ENCODE assay signal across 12 cellular contexts in genomic region chr17:78132767-78133178, GRCh38. TPM values are rescaled to one million over a fixed set of nuclear protein-coding genes. Genes with fewer than 3 reads are reported as not detected.
A peak's percentile ranks its signal among the peaks of the same experiment; 100 is the strongest.
DNase-seq lines count a peak whose midpoint lies in the region; ATAC-seq, FAIRE-seq and TF ChIP-seq lines count a peak whose summit lies in the region.
"Had no signal": no experiment of that assay in that cellular context is flagged by ENCODE, and none has a peak within 500 bp of the region (broad histone marks: within the 10 kb centered on the region; RNA-seq: fewer than 3 reads in every experiment).

No MANE protein-coding gene starts in this region.

- H3K4me1 ChIP-seq in GM23338 (ENCODE audit: insufficient read depth) (peaks cover 25% of the 10 kb centered on the region), Peyer's patch (peaks cover 7 to 50% (median 43%) of the 10 kb centered on the region in 4 donors), small intestine (ENCODE audit: control insufficient read depth in 2 of 2, insufficient read depth in 1 of 2, low read depth in 1 of 2, low read length in 1 of 2) (no peaks in the 10 kb centered on the region)

- TF ChIP-seq CTCF in GM23338 (conservative IDR thresholded peaks at IDR 0.05; ENCODE audit: low read depth in 2 of 2): no peak
- no peak for TF ChIP-seq CTCF in Peyer's patch (IDR thresholded peaks at IDR 0.05)
- no peak for TF ChIP-seq CTCF in dorsolateral prefrontal cortex (IDR thresholded peaks at IDR 0.05 in 54 of 56, conservative IDR thresholded peaks at IDR 0.05 in 2 of 56; ENCODE audit: low read depth in 1 of 56, partially characterized antibody in 56 of 56)

- no peak overlapping the region; the same call in 1 of the 2 replicates for H3K4me3 ChIP-seq in GM23338
- peak overlapping the region in 3 of 4 donors; percentile 46 to 97 (median 50) for H3K4me3 ChIP-seq in Peyer's patch
- H3K4me3 ChIP-seq in dorsolateral prefrontal cortex: peak overlapping the region in 7 of 59 donors; percentile 39 to 56 (median 49)
- H3K4me3 ChIP-seq in small intestine (ENCODE audit: low read depth in 1 of 2, low read length in 2 of 2): peak overlapping the region in 1 of 2 donors; percentile 59

- H3K36me3 ChIP-seq in GM23338 (ENCODE audit: insufficient read depth) (no peaks in the 10 kb centered on the region), Peyer's patch (no peaks in the 10 kb centered on the region), small intestine (ENCODE audit: control insufficient read depth in 2 of 2, insufficient read depth in 2 of 2, low read length in 2 of 2) (no peaks in the 10 kb centered on the region)
- H3K36me3 ChIP-seq: ascending aorta, esophagus muscularis mucosa, WERI-Rb-1 had no signal

- H3K36me3 Mint-ChIP-seq in GM23338 (ENCODE audit: low read depth): no peaks in the 10 kb centered on the region
- peaks cover 92% of the 10 kb centered on the region for H3K36me3 Mint-ChIP-seq in stimulated activated effector memory CD8-positive, alpha-beta T cell treated with anti-CD3 and anti-CD28 coated beads, Interleukin-12 subunit alpha, Interleukin-12 subunit beta, amount 100 ng/mL, for 72 hours

- no peaks in the 10 kb centered on the region for H4K20me1 ChIP-seq in GM23338 (replicated peaks; ENCODE audit: insufficient read depth)

- H3K9me3 ChIP-seq in Peyer's patch (no peaks in the 10 kb centered on the region), small intestine (ENCODE audit: control insufficient read depth, low read depth) (no peaks in the 10 kb centered on the region)
- H3K9me3 ChIP-seq: ascending aorta, esophagus muscularis mucosa, testis had no signal

- H3K9me2 ChIP-seq in GM23338 (ENCODE audit: insufficient read depth): no peaks in the 10 kb centered on the region

- WGBS in small intestine, 3 donors: 56 to 80% (median 74%) methylated on average over 9 of the region's 9 CpGs

- H3K4me2 ChIP-seq in GM23338: peak overlapping the region; percentile 81; the same call in 1 of the 2 replicates

- peaks cover 14% of the 10 kb centered on the region; the same call in 1 of the 2 replicates for H3F3A ChIP-seq in GM23338 (replicated peaks; ENCODE audit: low read depth)

- peaks cover 22% of the 10 kb centered on the region for H3K27me3 ChIP-seq in GM23338 (ENCODE audit: insufficient read depth)
- H3K27me3 ChIP-seq in Peyer's patch: no peaks in the 10 kb centered on the region
- H3K27me3 ChIP-seq in dorsolateral prefrontal cortex: peaks cover 0 to 17% (median 0%) of the 10 kb centered on the region in 45 donors
- H3K27me3 ChIP-seq in small intestine (ENCODE audit: control insufficient read depth in 2 of 2, insufficient read depth in 2 of 2, low read length in 2 of 2): no peaks in the 10 kb centered on the region
- H3K27me3 ChIP-seq: ascending aorta, testis had no signal

- intact Hi-C loops in dorsolateral prefrontal cortex (cut with DNase I): loop anchor here in 1 of 2 donors (5.0 kb wide), 1 partner anchor 35 kb away; the partner anchor contains the start of gene SYNGR2

- no peak for TF ChIP-seq POLR2A in Peyer's patch (IDR thresholded peaks at IDR 0.05)

- H3K4me3 Mint-ChIP-seq in GM23338: peak overlapping the region; percentile 41; the same call in 2 of the 3 replicates
- H3K4me3 Mint-ChIP-seq in stimulated activated effector memory CD8-positive, alpha-beta T cell treated with anti-CD3 and anti-CD28 coated beads, Interleukin-12 subunit alpha, Interleukin-12 subunit beta, amount 100 ng/mL, for 72 hours: peak overlapping the region; percentile 99

- no peak for ATAC-seq in GM23338
- ATAC-seq in stimulated activated effector memory CD8-positive, alpha-beta T cell treated with anti-CD3 and anti-CD28 coated beads, Interleukin-12 subunit alpha, Interleukin-12 subunit beta, amount 100 ng/mL, for 72 hours: no peak

- H3K27me3 Mint-ChIP-seq in GM23338 (ENCODE audit: insufficient read depth, low read depth, poor library complexity): peaks cover 35% of the 10 kb centered on the region

- no peaks in the 10 kb centered on the region for H3K9me3 Mint-ChIP-seq in GM23338
- no peaks in the 10 kb centered on the region for H3K9me3 Mint-ChIP-seq in stimulated activated effector memory CD8-positive, alpha-beta T cell treated with anti-CD3 and anti-CD28 coated beads, Interleukin-12 subunit alpha, Interleukin-12 subunit beta, amount 100 ng/mL, for 72 hours

- FAIRE-seq in small intestine (lab: Jason Lieb, UNC): no peak

- H2AFZ ChIP-seq in GM23338: peak overlapping the region; percentile 10; the same call in 1 of the 2 replicates

- DNase-seq in GM23338 (ENCODE audit: low spot score): no peak
- peak in 1 of 3 donors; percentile 47 for DNase-seq in Peyer's patch
- DNase-seq in dorsolateral prefrontal cortex: no peak
- no peak for DNase-seq in stimulated activated effector memory CD8-positive, alpha-beta T cell treated with anti-CD3 and anti-CD28 coated beads, Interleukin-12 subunit alpha, Interleukin-12 subunit beta, amount 100 ng/mL, for 72 hours (ENCODE audit: low spot score in 2 of 2)
- no peak for DNase-seq in small intestine
- DNase-seq in cerebellar cortex (ENCODE audit: low spot score): no peak
- DNase-seq in hypothalamus (lab: John Stamatoyannopoulos, UW): no peak
- DNase-seq: DMS79 treated with DMSO at 0.1 percent for 48 hours, testis had no signal

- H3K27ac ChIP-seq in GM23338 (ENCODE audit: low read depth) (no peak overlapping the region), Peyer's patch (peak overlapping the region; percentile 30 to 99 (median 85)), dorsolateral prefrontal cortex (peak overlapping the region in 45 of 59 donors; percentile 19 to 100 (median 99)), small intestine (ENCODE audit: low read depth in 1 of 2, low read length in 1 of 2) (no peak overlapping the region)
- H3K27ac ChIP-seq: ascending aorta, esophagus muscularis mucosa, testis, WERI-Rb-1 had no signal

- H3K79me2 ChIP-seq in GM23338 (replicated peaks; ENCODE audit: insufficient read depth): no peaks in the 10 kb centered on the region

- H3K4me1 Mint-ChIP-seq in GM23338: peaks cover 16% of the 10 kb centered on the region
- H3K4me1 Mint-ChIP-seq in stimulated activated effector memory CD8-positive, alpha-beta T cell treated with anti-CD3 and anti-CD28 coated beads, Interleukin-12 subunit alpha, Interleukin-12 subunit beta, amount 100 ng/mL, for 72 hours: peaks cover 78% of the 10 kb centered on the region

- H3K27ac Mint-ChIP-seq in GM23338: no peak overlapping the region
- H3K27ac Mint-ChIP-seq in stimulated activated effector memory CD8-positive, alpha-beta T cell treated with anti-CD3 and anti-CD28 coated beads, Interleukin-12 subunit alpha, Interleukin-12 subunit beta, amount 100 ng/mL, for 72 hours: peak overlapping the region; percentile 97

TF ChIP-seq in GM23338, 12 proteins besides CTCF, POLR2A, EP300 and RAD21 (continues in another document):
- TF ChIP-seq JUNB (IDR thresholded peaks at IDR 0.05; ENCODE audit: unreplicated experiment) (no peak), NANOG (IDR thresholded peaks at IDR 0.05; ENCODE audit: borderline replicate concordance) (no peak)

RNA-seq across cellular contexts. Expression of gene TMC8, which starts 2.2 kb away (rescaled TPM):
- total RNA-seq in GM23338 (2014; rRNA removed; shearing (Covaris generic)): 1.2 and 2.2 TPM in 2 replicates
- 1.3 and 1.8 TPM in 2 replicates for polyA plus RNA-seq in GM23338 (2016; fragmentation: Nextera tagmentation; extraction: Ambion mirVana)
- total RNA-seq in Peyer's patch: 10 to 100 TPM in 3 of 4 donors, 1 to 10 TPM in 1; 10.0 to 66.8 (median 22.5) TPM
- 10 to 100 TPM in 18 of 120 experiments, 1 to 10 TPM in 101, under 1 TPM in 1; 0.90 to 20.9 (median 6.7) TPM for total RNA-seq in dorsolateral prefrontal cortex
- polyA plus RNA-seq in small intestine: 1 to 10 TPM; 1.3 to 5.7 (median 4.1) TPM

RNA-seq across cellular contexts. Expression of gene TMC6, which starts 4.2 kb away (rescaled TPM):
- 56.7 and 72.2 TPM in 2 replicates for total RNA-seq in GM23338 (2014; rRNA removed; shearing (Covaris generic))
- polyA plus RNA-seq in GM23338 (2016; fragmentation: Nextera tagmentation; extraction: Ambion mirVana) (50.0 and 53.3 TPM in 2 replicates), small intestine (10 to 100 TPM; 29.7 to 51.1 (median 50.0) TPM)
- total RNA-seq in Peyer's patch (100 to 1,000 TPM in 1 of 4 donors, 10 to 100 TPM in 3; 54.5 to 107 (median 94.9) TPM), dorsolateral prefrontal cortex (100 to 1,000 TPM in 45 of 120 experiments, 10 to 100 TPM in 75; 17.3 to 352 (median 81.1) TPM)

RNA-seq across cellular contexts. Expression of gene C17orf99, which starts 13.4 kb away (rescaled TPM):
- not detected in 2 replicates for total RNA-seq in GM23338 (2014; rRNA removed; shearing (Covaris generic))
- polyA plus RNA-seq in GM23338 (2016; fragmentation: Nextera tagmentation; extraction: Ambion mirVana): not detected in 2 replicates
- 1 to 10 TPM in 1 of 4 donors, not detected in 3; 1.6 TPM for total RNA-seq in Peyer's patch
- 1 to 10 TPM in 2 of 120 experiments, under 1 TPM in 9, not detected in 109; 0.18 to 1.9 (median 0.31) TPM for total RNA-seq in dorsolateral prefrontal cortex
- under 1 TPM in 1 of 3 donors, not detected in 2; 0.19 TPM for polyA plus RNA-seq in small intestine
- total RNA-seq: ascending aorta, esophagus muscularis mucosa had no signal

RNA-seq across cellular contexts. Expression of gene SYNGR2, which starts 35.6 kb away (rescaled TPM):
- total RNA-seq in GM23338 (2014; rRNA removed; shearing (Covaris generic)): 33.0 and 61.6 TPM in 2 replicates
- 43.1 and 46.9 TPM in 2 replicates for polyA plus RNA-seq in GM23338 (2016; fragmentation: Nextera tagmentation; extraction: Ambion mirVana)
- 10 to 100 TPM; 51.2 to 87.2 (median 77.3) TPM for total RNA-seq in Peyer's patch
- total RNA-seq in dorsolateral prefrontal cortex: 100 to 1,000 TPM in 3 of 120 experiments, 10 to 100 TPM in 117; 19.6 to 122 (median 45.6) TPM
- 100 to 1,000 TPM in 1 of 3 donors, 10 to 100 TPM in 2; 46.5 to 187 (median 73.0) TPM for polyA plus RNA-seq in small intestine

RNA-seq across cellular contexts. Expression of gene TK1, which starts 54.1 kb away (rescaled TPM):
- total RNA-seq in GM23338 (2014; rRNA removed; shearing (Covaris generic)): 83.7 and 84.4 TPM in 2 replicates
- 74.5 and 74.6 TPM in 2 replicates for polyA plus RNA-seq in GM23338 (2016; fragmentation: Nextera tagmentation; extraction: Ambion mirVana)
- 10 to 100 TPM in 2 of 4 donors, 1 to 10 TPM in 2; 6.2 to 46.2 (median 10.1) TPM for total RNA-seq in Peyer's patch
- 1 to 10 TPM in 109 of 120 experiments, under 1 TPM in 11; 0.55 to 5.6 (median 1.9) TPM for total RNA-seq in dorsolateral prefrontal cortex
- 10 to 100 TPM in 2 of 3 donors, 1 to 10 TPM in 1; 6.9 to 60.6 (median 11.6) TPM for polyA plus RNA-seq in small intestine
- total RNA-seq: ascending aorta had no signal

Comparison
In these comparisons a context has a peak if more than half of its experiments do, and no peak if none do; other contexts are left out.
1. H3K27ac ChIP-seq: peak in Peyer's patch (4 of 4) and dorsolateral prefrontal cortex (45 of 59); none in GM23338 (single experiment) and small intestine (0 of 2).